12 cellular contexts compared by ENCODE assay signal in genomic region chr18:24209558-24209957, GRCh38.
"Had no signal": no experiment of that assay in that cellular context is flagged by ENCODE, and none has a peak within 500 bp of the region (broad histone marks: within the 10 kb centered on the region; RNA-seq: fewer than 3 reads in every experiment).

No MANE protein-coding gene starts in this region.

- ATAC-seq: activated T-cell treated with anti-CD3 and anti-CD28 coated beads, Interleukin-2, amount 50 U/mL, for 4 hours; gastroesophageal sphincter; naive thymus-derived CD4-positive, alpha-beta T cell had no signal

- H3K9ac ChIP-seq: parathyroid adenoma had no signal

- H3K36me3 ChIP-seq: colonic mucosa, gastroesophageal sphincter, tibial nerve, vagina had no signal

- H2AFZ ChIP-seq: parathyroid adenoma had no signal

- H3K4me1 ChIP-seq: colonic mucosa had no signal

- H3K27me3 ChIP-seq: colonic mucosa, gastroesophageal sphincter, tibial nerve, vagina had no signal

- DNase-seq: activated CD4-positive, alpha-beta memory T cell treated with anti-CD3 and anti-CD28 coated beads for 36 hours; activated effector memory CD4-positive, alpha-beta T cell treated with anti-CD3 and anti-CD28 coated beads, Interleukin-2, amount 50 U/mL, for 16 hours; activated T-cell treated with anti-CD3 and anti-CD28 coated beads, Interleukin-2, amount 50 U/mL, for 4 hours; anterior cingulate cortex; colonic mucosa; effector CD4-positive, alpha-beta T cell; naive thymus-derived CD4-positive, alpha-beta T cell; retina had no signal

- H3K4me3 ChIP-seq: colonic mucosa, gastroesophageal sphincter, tibial nerve, vagina had no signal

- H3K9me3 ChIP-seq: colonic mucosa, gastroesophageal sphincter, tibial nerve, vagina had no signal

- H3K27ac ChIP-seq: colonic mucosa, gastroesophageal sphincter, parathyroid adenoma, tibial nerve, vagina had no signal
